Comparison of ENCODE assay signal across 13 cellular contexts in genomic region chr10:119020627-119020946, GRCh38. TPM values are rescaled to one million over a fixed set of nuclear protein-coding genes. Genes with fewer than 3 reads are reported as not detected.
DNase-seq lines count a peak whose midpoint lies in the region; ATAC-seq and TF ChIP-seq lines count a peak whose summit lies in the region.
"Had no signal": no experiment of that assay in that cellular context is flagged by ENCODE, and none has a peak within 500 bp of the region (broad histone marks: within the 10 kb centered on the region; RNA-seq: fewer than 3 reads in every experiment).

No MANE protein-coding gene starts in this region.

- no peak overlapping the region for H2AFZ ChIP-seq in PC-9

- no peaks in the 10 kb centered on the region for H3K36me3 ChIP-seq in PC-9 (ENCODE audit: low read depth)
- H3K36me3 ChIP-seq: tibial artery had no signal

- no peak overlapping the region for H3K27ac ChIP-seq in PC-9
- H3K27ac ChIP-seq: coronary artery, tibial artery had no signal

- no peak for ATAC-seq in GM21423 (IDR thresholded peaks at IDR 0.05; ENCODE audit: unreplicated experiment)
- ATAC-seq: Panc1 had no signal

- POLR2A ChIA-PET in PC-9 (lab: Charles Lee; ENCODE audit: unreplicated experiment): no interaction called here

- peak; percentile 11 for DNase-seq in activated T-cell treated with anti-CD3 and anti-CD28 coated beads for 24 hours (ENCODE audit: low read depth)
- no peak for DNase-seq in activated T-cell treated with anti-CD3 and anti-CD28 coated beads, Interleukin-2, amount 50 U/mL, for 1 hour
- peak; percentile 48 to 61 for DNase-seq in PC-9
- peak; percentile 13 for DNase-seq in fibroblast of peridontal ligament (ENCODE audit: extremely low read depth)
- DNase-seq in stimulated activated CD8-positive, alpha-beta memory T cell treated with anti-CD3 and anti-CD28 coated beads, Interleukin-15, amount 100 ng/mL, for 48 hours (ENCODE audit: low read depth in 2 of 2): peak; percentile 8 to 13
- DNase-seq in NK-92 treated with Interleukin-12 subunit alpha and Interleukin-12 subunit beta, amount 100 ng/mL, for 24 hours (lab: John Stamatoyannopoulos, UW): no peak
- no peak for DNase-seq in pons (ENCODE audit: low spot score)
- DNase-seq: activated gamma-delta T cell, NCI-H2081 had no signal

- BruUV-seq in PC-9 (replicated peaks; lab: Mats Ljungman, UMichigan): no TSS peak

- CTCF ChIA-PET in PC-9 (lab: Charles Lee): interaction anchor here (0.7 kb wide), 1 partner anchor 251 kb away, joined by 3 read pairs; no protein-coding TSS in a partner anchor

- peak overlapping the region; percentile 64 for H3K4me2 ChIP-seq in PC-9

- H3K9me3 ChIP-seq in PC-9 (ENCODE audit: insufficient read depth, low read depth): no peaks in the 10 kb centered on the region
- H3K9me3 ChIP-seq: tibial artery had no signal

- no peaks in the 10 kb centered on the region for H4K20me1 ChIP-seq in PC-9 (ENCODE audit: insufficient read depth)

- H3K4me3 ChIP-seq in PC-9: no peak overlapping the region
- H3K4me3 ChIP-seq: coronary artery, tibial artery had no signal

- H3K27me3 ChIP-seq in PC-9 (ENCODE audit: insufficient read depth, low read depth): no peaks in the 10 kb centered on the region
- H3K27me3 ChIP-seq: tibial artery had no signal

- no peaks in the 10 kb centered on the region for H3K9me2 ChIP-seq in PC-9 (ENCODE audit: insufficient read depth)

- intact Hi-C loops in PC-9 (cut with micrococcal nuclease; ENCODE audit: unreplicated experiment): loop anchor here (5.0 kb wide), 2 partner anchors 58 to 183 kb away; no protein-coding TSS in a partner anchor

- H3K79me2 ChIP-seq in PC-9 (ENCODE audit: low read depth): no peaks in the 10 kb centered on the region

- peaks cover 61% of the 10 kb centered on the region for H3K4me1 ChIP-seq in PC-9 (replicated peaks; ENCODE audit: insufficient read depth)

- H3F3A ChIP-seq in PC-9 (ENCODE audit: insufficient read depth, low read depth): peaks cover 22% of the 10 kb centered on the region

- TF ChIP-seq CTCF in PC-9 (conservative IDR thresholded peaks at IDR 0.05): no peak

RNA-seq across cellular contexts. Expression of gene NANOS1, which starts 8.9 kb away (rescaled TPM):
- total RNA-seq in PC-9 (2021): 5.2 and 7.2 TPM in 2 replicates

Comparison
In these comparisons a context has a peak if more than half of its experiments do, and no peak if none do; other contexts are left out.
1. DNase-seq: peak in activated T-cell treated with anti-CD3 and anti-CD28 coated beads for 24 hours (single experiment), PC-9 (2 of 2), fibroblast of peridontal ligament (single experiment) and stimulated activated CD8-positive, alpha-beta memory T cell treated with anti-CD3 and anti-CD28 coated beads, Interleukin-15, amount 100 ng/mL, for 48 hours (2 of 2); none in activated T-cell treated with anti-CD3 and anti-CD28 coated beads, Interleukin-2, amount 50 U/mL, for 1 hour (single experiment), NK-92 treated with Interleukin-12 subunit alpha and Interleukin-12 subunit beta, amount 100 ng/mL, for 24 hours (single experiment) and pons (single experiment).